ENCODE assay signal across 12 cellular contexts in genomic region chr12:9713041-9713548, GRCh38. TPM values are rescaled to one million over a fixed set of nuclear protein-coding genes. Genes with fewer than 3 reads are reported as not detected.
A peak's percentile ranks its signal among the peaks of the same experiment; 100 is the strongest.
DNase-seq lines count a peak whose midpoint lies in the region; ATAC-seq and TF ChIP-seq lines count a peak whose summit lies in the region.
"Not testable (repeated sequence)": the region's sequence is repeated elsewhere in the genome, so short reads cannot be mapped to it uniquely, and the experiment has no call there.
"Had no signal": no experiment of that assay in that cellular context is flagged by ENCODE, and none has a peak within 500 bp of the region (broad histone marks: within the 10 kb centered on the region; RNA-seq: fewer than 3 reads in every experiment).

No MANE protein-coding gene starts in this region.

- TF ChIP-seq POLR2A in GM18505 (IDR thresholded peaks at IDR 0.05; ENCODE audit: borderline replicate concordance, extremely low read depth, insufficient read depth, insufficient read length) = not testable (repeated sequence)

- H3K4me3 Mint-ChIP-seq in activated T-cell treated with anti-CD3 and anti-CD28 coated beads, Interleukin-2, amount 50 U/mL, for 72 hours = not testable (repeated sequence)

- peaks cover 4 to 11% of the 10 kb centered on the region in 2 donors for H3K36me3 Mint-ChIP-seq in activated T-cell treated with anti-CD3 and anti-CD28 coated beads, Interleukin-2, amount 50 U/mL, for 72 hours (ENCODE audit: insufficient read depth in 2 of 2)

- not testable (repeated sequence) for DNase-seq in activated T-cell treated with anti-CD3 and anti-CD28 coated beads, Interleukin-2, amount 50 U/mL, for 72 hours; stimulated activated naive CD8-positive, alpha-beta T cell treated with anti-CD3 and anti-CD28 coated beads, Interleukin-15, Interleukin-2, amounts not matched to agents 100 U/mL and 50 U/mL, for 24 hours

- peak; percentile 73 for ATAC-seq in GM18505 (IDR thresholded peaks at IDR 0.05; ENCODE audit: unreplicated experiment)
- ATAC-seq in GM19043 (IDR thresholded peaks at IDR 0.05; ENCODE audit: low read depth, unreplicated experiment) = peak; percentile 61
- peak; percentile 68 for ATAC-seq in GM21423 (IDR thresholded peaks at IDR 0.05; ENCODE audit: unreplicated experiment)
- ATAC-seq in HG02678 (IDR thresholded peaks at IDR 0.05; ENCODE audit: unreplicated experiment) = peak; percentile 70
- peak; percentile 70 for ATAC-seq in HG03064 (IDR thresholded peaks at IDR 0.05; ENCODE audit: low read depth, unreplicated experiment)
- peak; percentile 66 for ATAC-seq in HG03457 (IDR thresholded peaks at IDR 0.05; ENCODE audit: unreplicated experiment)
- peak; percentile 65 to 84 for ATAC-seq in activated T-cell treated with anti-CD3 and anti-CD28 coated beads, Interleukin-2, amount 50 U/mL, for 72 hours (replicated peaks in 1 of 2)
- peak; percentile 49 for ATAC-seq in stimulated activated naive CD8-positive, alpha-beta T cell treated with anti-CD3 and anti-CD28 coated beads, Interleukin-15, Interleukin-2, amounts not matched to agents 100 U/mL and 50 U/mL, for 24 hours

- H3K4me1 Mint-ChIP-seq in activated T-cell treated with anti-CD3 and anti-CD28 coated beads, Interleukin-2, amount 50 U/mL, for 72 hours (ENCODE audit: low read depth) = peaks cover 62% of the 10 kb centered on the region

- not testable (repeated sequence) for H3K9me3 Mint-ChIP-seq in activated T-cell treated with anti-CD3 and anti-CD28 coated beads, Interleukin-2, amount 50 U/mL, for 72 hours

- not testable (repeated sequence) for H3K27ac Mint-ChIP-seq in activated T-cell treated with anti-CD3 and anti-CD28 coated beads, Interleukin-2, amount 50 U/mL, for 72 hours

- not testable (repeated sequence) for H3K27me3 Mint-ChIP-seq in activated T-cell treated with anti-CD3 and anti-CD28 coated beads, Interleukin-2, amount 50 U/mL, for 72 hours (ENCODE audit: low read depth)

RNA-seq across cellular contexts. Expression of gene CLECL1, which starts 19.8 kb away (rescaled TPM):
- total RNA-seq in activated T-cell treated with anti-CD3 and anti-CD28 coated beads, Interleukin-2, amount 50 U/mL, for 72 hours = 10 to 100 TPM; 11.5 to 13.8 TPM
- total RNA-seq: dermis blood vessel endothelial cell, kidney epithelial cell, skeletal muscle tissue, temporal lobe had no signal

RNA-seq across cellular contexts. Expression of gene CLEC2D, which starts 43.6 kb away (rescaled TPM):
- total RNA-seq in activated T-cell treated with anti-CD3 and anti-CD28 coated beads, Interleukin-2, amount 50 U/mL, for 72 hours = 100 to 1,000 TPM; 269 to 293 TPM

RNA-seq across cellular contexts. Expression of gene CD69, which starts 47.6 kb away (rescaled TPM):
- 100 to 1,000 TPM; 126 to 158 TPM for total RNA-seq in activated T-cell treated with anti-CD3 and anti-CD28 coated beads, Interleukin-2, amount 50 U/mL, for 72 hours
